Comparison of ENCODE assay signal across 23 cellular contexts in the genomic region with DNA sequence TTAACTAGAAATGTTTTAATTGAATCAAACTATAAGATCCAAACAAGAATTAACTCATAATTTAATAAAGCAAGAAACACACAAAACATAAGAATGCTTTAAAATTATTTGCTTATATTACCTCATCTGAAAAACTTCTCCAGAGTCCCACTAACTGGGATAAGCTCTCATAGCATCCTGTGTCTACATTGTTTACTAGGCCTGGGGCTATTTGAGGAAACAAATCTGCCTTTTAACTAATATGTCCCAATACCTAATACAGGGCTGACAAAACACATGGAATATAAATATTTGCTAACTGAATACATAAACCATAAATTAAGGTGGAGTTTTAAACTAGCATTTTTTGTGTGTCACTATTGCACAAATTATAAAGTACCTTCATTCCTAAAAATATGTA.
"Had no signal": no experiment of that assay in that cellular context is flagged by ENCODE, and none has a peak within 500 bp of the region (broad histone marks: within the 10 kb centered on the region; RNA-seq: fewer than 3 reads in every experiment).

No MANE protein-coding gene starts in this region.

- H3K9me3 ChIP-seq: gastrocnemius medialis, ovary, suprapubic skin, tibial artery, upper lobe of left lung, uterus had no signal

- H3K9ac ChIP-seq: neural progenitor cell had no signal

- H3K4me2 ChIP-seq: neural progenitor cell, smooth muscle cell had no signal

- H3K36me3 ChIP-seq: gastrocnemius medialis, heart right ventricle, neural progenitor cell, ovary, suprapubic skin, tibial artery, upper lobe of left lung, uterus had no signal

- H2AFZ ChIP-seq: neural progenitor cell had no signal

- H3K27me3 ChIP-seq: gastrocnemius medialis, heart right ventricle, neural progenitor cell, ovary, suprapubic skin, tibial artery, upper lobe of left lung, uterus had no signal

- DNase-seq: effector CD4-positive, alpha-beta T cell; endodermal cell; gastrocnemius medialis; heart right ventricle; hypothalamus; islet precursor cell; mammary epithelial cell; midbrain; nucleus accumbens; ovary; right cardiac atrium; stimulated activated CD4-positive, alpha-beta T cell treated with anti-CD3 and anti-CD28 coated beads, Interleukin-2, amount 100 ng/mL, for 48 hours; stimulated activated naive CD4-positive, alpha-beta T cell treated with Interleukin-2 at 50 U/mL for 16 hours; tibial artery; upper lobe of left lung; uterus had no signal

- ATAC-seq: esophagus mucosa; gastrocnemius medialis; heart right ventricle; left lobe of liver; natural killer cell treated with Interleukin-12 subunit alpha and Interleukin-12 subunit beta and Interleukin-15 and Interleukin-18, amount 100 ng/mL, for 72 hours; right cardiac atrium had no signal

- H3K4me1 ChIP-seq: gastrocnemius medialis, heart right ventricle, neural progenitor cell, suprapubic skin, tibial artery, upper lobe of left lung, uterus had no signal

- H3K27ac ChIP-seq: coronary artery, gastrocnemius medialis, heart right ventricle, neural progenitor cell, ovary, suprapubic skin, tibial artery, upper lobe of left lung, uterus had no signal

- H3K4me3 ChIP-seq: coronary artery, gastrocnemius medialis, heart right ventricle, neural progenitor cell, ovary, smooth muscle cell, suprapubic skin, tibial artery, upper lobe of left lung, uterus had no signal
